20 cellular contexts compared by ENCODE assay signal in genomic region chr7:43377196-43377935, GRCh38.
"Had no signal": no experiment of that assay in that cellular context is flagged by ENCODE, and none has a peak within 500 bp of the region (broad histone marks: within the 10 kb centered on the region; RNA-seq: fewer than 3 reads in every experiment).

No MANE protein-coding gene starts in this region.

- H3K27me3 ChIP-seq: body of pancreas, spleen had no signal

- H3K9me3 ChIP-seq: psoas muscle, spleen had no signal

- FAIRE-seq: endothelial cell of umbilical vein, frontal cortex had no signal

- H3K36me3 ChIP-seq: heart left ventricle, spleen, WERI-Rb-1 had no signal

- H3K36me3 Mint-ChIP-seq: activated CD4-positive, alpha-beta memory T cell treated with anti-CD3 and anti-CD28 coated beads for 36 hours; activated CD8-positive, alpha-beta memory T cell treated with anti-CD3 and anti-CD28 coated beads, Interleukin-2, amount 10 ng/mL, durations not matched to agents 7 days and 5 days; immature natural killer cell; memory B cell; natural killer cell treated with Interleukin-12 subunit alpha and Interleukin-12 subunit beta and Interleukin-15 and Interleukin-18, amount 100 ng/mL, for 72 hours had no signal

- H3K4me1 Mint-ChIP-seq: activated CD4-positive, alpha-beta T cell treated with anti-CD3 and anti-CD28 coated beads for 36 hours; activated CD8-positive, alpha-beta memory T cell treated with anti-CD3 and anti-CD28 coated beads, Interleukin-2, amount 10 ng/mL, durations not matched to agents 7 days and 5 days; central memory CD8-positive, alpha-beta T cell; immature natural killer cell; memory B cell; stimulated activated naive CD8-positive, alpha-beta T cell treated with anti-CD3 and anti-CD28 coated beads, Interleukin-15, amount 100 ng/mL, for 72 hours had no signal

- DNase-seq: activated CD4-positive, alpha-beta memory T cell treated with anti-CD3 and anti-CD28 coated beads for 36 hours; activated CD4-positive, alpha-beta T cell treated with anti-CD3 and anti-CD28 coated beads for 36 hours; activated CD8-positive, alpha-beta memory T cell treated with anti-CD3 and anti-CD28 coated beads, Interleukin-2, amount 10 ng/mL, durations not matched to agents 7 days and 5 days; activated naive CD4-positive, alpha-beta T cell treated with anti-CD3 and anti-CD28 coated beads, Interleukin-2, amount 50 U/mL, for 16 hours; activated T-cell treated with anti-CD3 and anti-CD28 coated beads, Interleukin-2, amount 50 U/mL, for 1 hour; body of pancreas; effector CD4-positive, alpha-beta T cell; heart left ventricle; immature natural killer cell; psoas muscle; spleen; stimulated activated naive CD8-positive, alpha-beta T cell treated with anti-CD3 and anti-CD28 coated beads, Interleukin-15, amount 100 ng/mL, for 72 hours; SW 1271; WERI-Rb-1 had no signal

- H3K4me3 ChIP-seq: body of pancreas, coronary artery, heart left ventricle, psoas muscle, spleen had no signal

- H3K4me1 ChIP-seq: body of pancreas, heart left ventricle, psoas muscle, spleen had no signal

- H3K27ac Mint-ChIP-seq: activated CD4-positive, alpha-beta memory T cell treated with anti-CD3 and anti-CD28 coated beads for 36 hours; activated CD4-positive, alpha-beta T cell treated with anti-CD3 and anti-CD28 coated beads for 36 hours; activated CD8-positive, alpha-beta memory T cell treated with anti-CD3 and anti-CD28 coated beads, Interleukin-2, amount 10 ng/mL, durations not matched to agents 7 days and 5 days; immature natural killer cell; memory B cell; natural killer cell treated with Interleukin-12 subunit alpha and Interleukin-12 subunit beta and Interleukin-15 and Interleukin-18, amount 100 ng/mL, for 72 hours; stimulated activated naive CD8-positive, alpha-beta T cell treated with anti-CD3 and anti-CD28 coated beads, Interleukin-15, amount 100 ng/mL, for 72 hours had no signal

- H3K27ac ChIP-seq: body of pancreas, coronary artery, heart left ventricle, psoas muscle, spleen, WERI-Rb-1 had no signal

- H3K9me3 Mint-ChIP-seq: activated CD4-positive, alpha-beta memory T cell treated with anti-CD3 and anti-CD28 coated beads for 36 hours; central memory CD8-positive, alpha-beta T cell; memory B cell; natural killer cell treated with Interleukin-12 subunit alpha and Interleukin-12 subunit beta and Interleukin-15 and Interleukin-18, amount 100 ng/mL, for 72 hours; stimulated activated naive CD8-positive, alpha-beta T cell treated with anti-CD3 and anti-CD28 coated beads, Interleukin-15, amount 100 ng/mL, for 72 hours had no signal

- H3K4me3 Mint-ChIP-seq: activated CD4-positive, alpha-beta memory T cell treated with anti-CD3 and anti-CD28 coated beads for 36 hours; activated CD4-positive, alpha-beta T cell treated with anti-CD3 and anti-CD28 coated beads for 36 hours; activated CD8-positive, alpha-beta memory T cell treated with anti-CD3 and anti-CD28 coated beads, Interleukin-2, amount 10 ng/mL, durations not matched to agents 7 days and 5 days; central memory CD8-positive, alpha-beta T cell; immature natural killer cell; memory B cell; natural killer cell treated with Interleukin-12 subunit alpha and Interleukin-12 subunit beta and Interleukin-15 and Interleukin-18, amount 100 ng/mL, for 72 hours; stimulated activated naive CD8-positive, alpha-beta T cell treated with anti-CD3 and anti-CD28 coated beads, Interleukin-15, amount 100 ng/mL, for 72 hours had no signal
